ENCODE assay signal across 1 cellular context in the genomic region with DNA sequence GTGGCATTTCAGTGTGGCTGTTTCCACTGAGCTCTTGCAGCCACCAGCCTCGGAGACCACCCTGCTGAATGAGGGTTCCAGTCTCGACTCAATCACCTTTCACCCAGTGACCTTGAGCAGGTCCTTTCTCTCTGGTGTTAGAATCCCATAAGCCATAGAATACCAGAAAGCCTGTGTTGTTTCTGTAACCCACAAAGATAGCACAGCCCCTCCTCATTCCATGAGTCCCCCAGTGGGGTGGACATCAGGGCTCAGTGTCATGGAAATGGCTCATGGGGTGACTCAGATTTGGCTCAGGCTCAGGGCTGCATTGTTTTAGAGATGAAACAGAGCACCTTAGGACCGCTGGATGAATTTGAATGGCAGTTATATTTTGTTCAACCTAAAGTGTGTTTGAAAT.
TF ChIP-seq lines count a peak whose summit lies in the region.

No MANE protein-coding gene starts in this region.

TF ChIP-seq in GM23338, 12 proteins besides CTCF, POLR2A, EP300 and RAD21 (continued from another document):
- TF ChIP-seq, protein P1, sequence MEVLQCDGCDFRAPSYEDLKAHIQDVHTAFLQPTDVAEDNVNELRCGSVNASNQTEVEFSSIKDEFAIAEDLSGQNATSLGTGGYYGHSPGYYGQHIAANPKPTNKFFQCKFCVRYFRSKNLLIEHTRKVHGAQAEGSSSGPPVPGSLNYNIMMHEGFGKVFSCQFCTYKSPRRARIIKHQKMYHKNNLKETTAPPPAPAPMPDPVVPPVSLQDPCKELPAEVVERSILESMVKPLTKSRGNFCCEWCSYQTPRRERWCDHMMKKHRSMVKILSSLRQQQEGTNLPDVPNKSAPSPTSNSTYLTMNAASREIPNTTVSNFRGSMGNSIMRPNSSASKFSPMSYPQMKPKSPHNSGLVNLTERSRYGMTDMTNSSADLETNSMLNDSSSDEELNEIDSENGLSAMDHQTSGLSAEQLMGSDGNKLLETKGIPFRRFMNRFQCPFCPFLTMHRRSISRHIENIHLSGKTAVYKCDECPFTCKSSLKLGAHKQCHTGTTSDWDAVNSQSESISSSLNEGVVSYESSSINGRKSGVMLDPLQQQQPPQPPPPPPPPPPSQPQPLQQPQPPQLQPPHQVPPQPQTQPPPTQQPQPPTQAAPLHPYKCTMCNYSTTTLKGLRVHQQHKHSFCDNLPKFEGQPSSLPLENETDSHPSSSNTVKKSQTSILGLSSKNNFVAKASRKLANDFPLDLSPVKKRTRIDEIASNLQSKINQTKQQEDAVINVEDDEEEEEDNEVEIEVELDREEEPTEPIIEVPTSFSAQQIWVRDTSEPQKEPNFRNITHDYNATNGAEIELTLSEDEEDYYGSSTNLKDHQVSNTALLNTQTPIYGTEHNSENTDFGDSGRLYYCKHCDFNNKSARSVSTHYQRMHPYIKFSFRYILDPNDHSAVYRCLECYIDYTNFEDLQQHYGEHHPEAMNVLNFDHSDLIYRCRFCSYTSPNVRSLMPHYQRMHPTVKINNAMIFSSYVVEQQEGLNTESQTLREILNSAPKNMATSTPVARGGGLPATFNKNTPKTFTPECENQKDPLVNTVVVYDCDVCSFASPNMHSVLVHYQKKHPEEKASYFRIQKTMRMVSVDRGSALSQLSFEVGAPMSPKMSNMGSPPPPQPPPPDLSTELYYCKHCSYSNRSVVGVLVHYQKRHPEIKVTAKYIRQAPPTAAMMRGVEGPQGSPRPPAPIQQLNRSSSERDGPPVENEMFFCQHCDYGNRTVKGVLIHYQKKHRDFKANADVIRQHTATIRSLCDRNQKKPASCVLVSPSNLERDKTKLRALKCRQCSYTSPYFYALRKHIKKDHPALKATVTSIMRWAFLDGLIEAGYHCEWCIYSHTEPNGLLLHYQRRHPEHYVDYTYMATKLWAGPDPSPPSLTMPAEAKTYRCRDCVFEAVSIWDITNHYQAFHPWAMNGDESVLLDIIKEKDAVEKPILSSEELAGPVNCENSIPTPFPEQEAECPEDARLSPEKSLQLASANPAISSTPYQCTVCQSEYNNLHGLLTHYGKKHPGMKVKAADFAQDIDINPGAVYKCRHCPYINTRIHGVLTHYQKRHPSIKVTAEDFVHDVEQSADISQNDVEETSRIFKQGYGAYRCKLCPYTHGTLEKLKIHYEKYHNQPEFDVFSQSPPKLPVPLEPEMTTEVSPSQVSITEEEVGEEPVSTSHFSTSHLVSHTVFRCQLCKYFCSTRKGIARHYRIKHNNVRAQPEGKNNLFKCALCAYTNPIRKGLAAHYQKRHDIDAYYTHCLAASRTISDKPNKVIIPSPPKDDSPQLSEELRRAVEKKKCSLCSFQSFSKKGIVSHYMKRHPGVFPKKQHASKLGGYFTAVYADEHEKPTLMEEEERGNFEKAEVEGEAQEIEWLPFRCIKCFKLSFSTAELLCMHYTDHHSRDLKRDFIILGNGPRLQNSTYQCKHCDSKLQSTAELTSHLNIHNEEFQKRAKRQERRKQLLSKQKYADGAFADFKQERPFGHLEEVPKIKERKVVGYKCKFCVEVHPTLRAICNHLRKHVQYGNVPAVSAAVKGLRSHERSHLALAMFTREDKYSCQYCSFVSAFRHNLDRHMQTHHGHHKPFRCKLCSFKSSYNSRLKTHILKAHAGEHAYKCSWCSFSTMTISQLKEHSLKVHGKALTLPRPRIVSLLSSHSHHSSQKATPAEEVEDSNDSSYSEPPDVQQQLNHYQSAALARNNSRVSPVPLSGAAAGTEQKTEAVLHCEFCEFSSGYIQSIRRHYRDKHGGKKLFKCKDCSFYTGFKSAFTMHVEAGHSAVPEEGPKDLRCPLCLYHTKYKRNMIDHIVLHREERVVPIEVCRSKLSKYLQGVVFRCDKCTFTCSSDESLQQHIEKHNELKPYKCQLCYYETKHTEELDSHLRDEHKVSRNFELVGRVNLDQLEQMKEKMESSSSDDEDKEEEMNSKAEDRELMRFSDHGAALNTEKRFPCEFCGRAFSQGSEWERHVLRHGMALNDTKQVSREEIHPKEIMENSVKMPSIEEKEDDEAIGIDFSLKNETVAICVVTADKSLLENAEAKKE (CRISPR knock-in tag; IDR thresholded peaks at IDR 0.05) = no peak
- TF ChIP-seq, protein P2, sequence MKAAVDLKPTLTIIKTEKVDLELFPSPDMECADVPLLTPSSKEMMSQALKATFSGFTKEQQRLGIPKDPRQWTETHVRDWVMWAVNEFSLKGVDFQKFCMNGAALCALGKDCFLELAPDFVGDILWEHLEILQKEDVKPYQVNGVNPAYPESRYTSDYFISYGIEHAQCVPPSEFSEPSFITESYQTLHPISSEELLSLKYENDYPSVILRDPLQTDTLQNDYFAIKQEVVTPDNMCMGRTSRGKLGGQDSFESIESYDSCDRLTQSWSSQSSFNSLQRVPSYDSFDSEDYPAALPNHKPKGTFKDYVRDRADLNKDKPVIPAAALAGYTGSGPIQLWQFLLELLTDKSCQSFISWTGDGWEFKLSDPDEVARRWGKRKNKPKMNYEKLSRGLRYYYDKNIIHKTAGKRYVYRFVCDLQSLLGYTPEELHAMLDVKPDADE (IDR thresholded peaks at IDR 0.05) = no peak
- TF ChIP-seq CREB1 (CRISPR knock-in tag; IDR thresholded peaks at IDR 0.05; ENCODE audit: low read depth) (peak; percentile 43; the same call in 1 of the 2 replicates), ZNF331 (CRISPR knock-in tag; IDR thresholded peaks at IDR 0.05; ENCODE audit: low read depth) (no peak), STAT1 (IDR thresholded peaks at IDR 0.05; ENCODE audit: unreplicated experiment) (no peak), EZH2 (IDR thresholded peaks at IDR 0.05; ENCODE audit: low read depth, unreplicated experiment) (no peak), POLR2AphosphoS5 (IDR thresholded peaks at IDR 0.05; ENCODE audit: low read depth) (peak; percentile 61), EZH2phosphoT487 (IDR thresholded peaks at IDR 0.05; ENCODE audit: unreplicated experiment) (no peak)
- TF ChIP-seq, protein P3, sequence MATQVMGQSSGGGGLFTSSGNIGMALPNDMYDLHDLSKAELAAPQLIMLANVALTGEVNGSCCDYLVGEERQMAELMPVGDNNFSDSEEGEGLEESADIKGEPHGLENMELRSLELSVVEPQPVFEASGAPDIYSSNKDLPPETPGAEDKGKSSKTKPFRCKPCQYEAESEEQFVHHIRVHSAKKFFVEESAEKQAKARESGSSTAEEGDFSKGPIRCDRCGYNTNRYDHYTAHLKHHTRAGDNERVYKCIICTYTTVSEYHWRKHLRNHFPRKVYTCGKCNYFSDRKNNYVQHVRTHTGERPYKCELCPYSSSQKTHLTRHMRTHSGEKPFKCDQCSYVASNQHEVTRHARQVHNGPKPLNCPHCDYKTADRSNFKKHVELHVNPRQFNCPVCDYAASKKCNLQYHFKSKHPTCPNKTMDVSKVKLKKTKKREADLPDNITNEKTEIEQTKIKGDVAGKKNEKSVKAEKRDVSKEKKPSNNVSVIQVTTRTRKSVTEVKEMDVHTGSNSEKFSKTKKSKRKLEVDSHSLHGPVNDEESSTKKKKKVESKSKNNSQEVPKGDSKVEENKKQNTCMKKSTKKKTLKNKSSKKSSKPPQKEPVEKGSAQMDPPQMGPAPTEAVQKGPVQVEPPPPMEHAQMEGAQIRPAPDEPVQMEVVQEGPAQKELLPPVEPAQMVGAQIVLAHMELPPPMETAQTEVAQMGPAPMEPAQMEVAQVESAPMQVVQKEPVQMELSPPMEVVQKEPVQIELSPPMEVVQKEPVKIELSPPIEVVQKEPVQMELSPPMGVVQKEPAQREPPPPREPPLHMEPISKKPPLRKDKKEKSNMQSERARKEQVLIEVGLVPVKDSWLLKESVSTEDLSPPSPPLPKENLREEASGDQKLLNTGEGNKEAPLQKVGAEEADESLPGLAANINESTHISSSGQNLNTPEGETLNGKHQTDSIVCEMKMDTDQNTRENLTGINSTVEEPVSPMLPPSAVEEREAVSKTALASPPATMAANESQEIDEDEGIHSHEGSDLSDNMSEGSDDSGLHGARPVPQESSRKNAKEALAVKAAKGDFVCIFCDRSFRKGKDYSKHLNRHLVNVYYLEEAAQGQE (IDR thresholded peaks at IDR 0.05; ENCODE audit: unreplicated experiment) = no peak
